ENCODE assay signal across 9 cellular contexts in genomic region chr9:32644698-32645097, GRCh38. TPM values are rescaled to one million over a fixed set of nuclear protein-coding genes. Genes with fewer than 3 reads are reported as not detected.
DNase-seq lines count a peak whose midpoint lies in the region; ATAC-seq and TF ChIP-seq lines count a peak whose summit lies in the region.
"Had no signal": no experiment of that assay in that cellular context is flagged by ENCODE, and none has a peak within 500 bp of the region (broad histone marks: within the 10 kb centered on the region; RNA-seq: fewer than 3 reads in every experiment).

No MANE protein-coding gene starts in this region.

- no peaks in the 10 kb centered on the region for H3K4me1 Mint-ChIP-seq in stimulated activated naive CD8-positive, alpha-beta T cell treated with anti-CD3 and anti-CD28 coated beads, Interleukin-15, amount 100 ng/mL, for 72 hours

- 13 to 20% methylated on average over 2 of the region's 2 CpGs for WGBS in GM23248 (ENCODE audit: low coverage in 1 of 2, low lambda C conversion rate in 2 of 2, missing lambda C conversion rate in 2 of 2), 2 experiments
- WGBS in spleen, 5 donors: 64 to 79% (median 67%) methylated on average over 2 of the region's 2 CpGs

- peaks cover 42% of the 10 kb centered on the region for H3K27me3 Mint-ChIP-seq in stimulated activated naive CD8-positive, alpha-beta T cell treated with anti-CD3 and anti-CD28 coated beads, Interleukin-15, amount 100 ng/mL, for 72 hours

- H3K4me1 ChIP-seq in GM23248 (ENCODE audit: insufficient read depth): peaks cover 4% of the 10 kb centered on the region
- H3K4me1 ChIP-seq in spleen: no peaks in the 10 kb centered on the region

- no peak overlapping the region for H3K9ac ChIP-seq in GM23248

- ATAC-seq in stimulated activated naive CD8-positive, alpha-beta T cell treated with anti-CD3 and anti-CD28 coated beads, Interleukin-15, amount 100 ng/mL, for 72 hours: no peak

- DNase-seq in GM23248 (peak; percentile 90), RWPE1 (ENCODE audit: low spot score) (peak; percentile 87), fibroblast of peridontal ligament (ENCODE audit: extremely low read depth) (peak; percentile 75), spleen (no peak), NCI-H510A (lab: John Stamatoyannopoulos, UW) (no peak)
- no peak for DNase-seq in activated CD4-positive, CD25-positive, alpha-beta regulatory T cell treated with anti-CD3 and anti-CD28 coated beads, Interleukin-2, amount 50 U/mL, for 72 hours
- no peak for DNase-seq in stimulated activated naive CD8-positive, alpha-beta T cell treated with anti-CD3 and anti-CD28 coated beads, Interleukin-15, amount 100 ng/mL, for 72 hours
- DNase-seq: GOT3 had no signal

- H3K9me3 ChIP-seq in GM23248 (ENCODE audit: low read depth) (no peaks in the 10 kb centered on the region), spleen (peaks cover 0 to 3% (median 0%) of the 10 kb centered on the region in 8 donors)

- CTCF ChIA-PET in RWPE1 (lab: Yijun Ruan, JAX): no interaction called here

- in situ Hi-C loops in GM23248 (cut with MboI): no loop called here

- H3K27me3 ChIP-seq in GM23248 (replicated peaks; ENCODE audit: insufficient read depth): no peaks in the 10 kb centered on the region
- peaks cover 0 to 11% (median 0%) of the 10 kb centered on the region in 7 donors for H3K27me3 ChIP-seq in spleen (replicated peaks in 1 of 7)

- POLR2A ChIA-PET in RWPE1 (lab: Yijun Ruan, JAX; ENCODE audit: low non-redundant PET): no interaction called here

- no peaks in the 10 kb centered on the region for H3K79me2 ChIP-seq in GM23248 (ENCODE audit: insufficient read depth)

- no peaks in the 10 kb centered on the region for H4K20me1 ChIP-seq in GM23248 (ENCODE audit: insufficient read depth)

- TF ChIP-seq POLR2A in spleen (IDR thresholded peaks at IDR 0.05): no peak

- H3K4me3 ChIP-seq in GM23248 (no peak overlapping the region), spleen (no peak overlapping the region)

- intact Hi-C loops in spleen (cut with DNase I; ENCODE audit: low total_unique reads): no loop called here

- H3K27ac ChIP-seq in GM23248 (peak overlapping the region; percentile 28), RWPE1 (peak overlapping the region; percentile 66), spleen (peak overlapping the region in 6 of 8 donors; percentile 14 to 74 (median 52))

- no peaks in the 10 kb centered on the region for H3K9me3 Mint-ChIP-seq in stimulated activated naive CD8-positive, alpha-beta T cell treated with anti-CD3 and anti-CD28 coated beads, Interleukin-15, amount 100 ng/mL, for 72 hours

- H3K36me3 ChIP-seq in GM23248 (ENCODE audit: low read depth) (no peaks in the 10 kb centered on the region), spleen (no peaks in the 10 kb centered on the region)

- peak overlapping the region; percentile 9 for H3K4me2 ChIP-seq in GM23248 (ENCODE audit: unreplicated experiment)

- no peak overlapping the region for H3K4me3 Mint-ChIP-seq in stimulated activated naive CD8-positive, alpha-beta T cell treated with anti-CD3 and anti-CD28 coated beads, Interleukin-15, amount 100 ng/mL, for 72 hours

- no peak overlapping the region for H2AFZ ChIP-seq in GM23248

- no peaks in the 10 kb centered on the region for H3F3A ChIP-seq in GM23248 (ENCODE audit: insufficient read depth)

- TF ChIP-seq CTCF in RWPE1 (conservative IDR thresholded peaks at IDR 0.05; ENCODE audit: low read depth): no peak
- no peak for TF ChIP-seq CTCF in spleen (IDR thresholded peaks at IDR 0.05 in 8 of 11, conservative IDR thresholded peaks at IDR 0.05 in 3 of 11)

- H3K27ac Mint-ChIP-seq in stimulated activated naive CD8-positive, alpha-beta T cell treated with anti-CD3 and anti-CD28 coated beads, Interleukin-15, amount 100 ng/mL, for 72 hours: no peak overlapping the region

- H3K9me2 ChIP-seq in GM23248 (ENCODE audit: insufficient read depth): no peaks in the 10 kb centered on the region

RNA-seq across cellular contexts. Expression of gene TAF1L, which starts 9.2 kb away (rescaled TPM):
- not detected in 2 replicates for total RNA-seq in GM23248 (2014; rRNA removed; shearing (Covaris generic))
- polyA plus RNA-seq in GM23248 (2016; fragmentation: Nextera tagmentation; extraction: Ambion mirVana) (not detected in 2 replicates), spleen (not detected)
- under 1 TPM in 4 of 7 donors, not detected in 3; 0.07 to 0.17 (median 0.10) TPM for total RNA-seq in spleen
- total RNA-seq: osteoblast had no signal

Comparison
In these comparisons a context has a peak if more than half of its experiments do, and no peak if none do; other contexts are left out.
1. DNase-seq: peak in GM23248 (single experiment), RWPE1 (single experiment) and fibroblast of peridontal ligament (single experiment); none in spleen (single experiment), NCI-H510A (single experiment), activated CD4-positive, CD25-positive, alpha-beta regulatory T cell treated with anti-CD3 and anti-CD28 coated beads, Interleukin-2, amount 50 U/mL, for 72 hours (single experiment) and stimulated activated naive CD8-positive, alpha-beta T cell treated with anti-CD3 and anti-CD28 coated beads, Interleukin-15, amount 100 ng/mL, for 72 hours (0 of 2).
2. Peak in every context shown above with its lines, with median percentiles within 50 percentile points of each other: H3K27ac ChIP-seq.